Comparison of ENCODE assay signal across 9 cellular contexts in genomic region chr13:95403349-95404140, GRCh38.
DNase-seq lines count a peak whose midpoint lies in the region; ATAC-seq and TF ChIP-seq lines count a peak whose summit lies in the region.
"Had no signal": no experiment of that assay in that cellular context is flagged by ENCODE, and none has a peak within 500 bp of the region (broad histone marks: within the 10 kb centered on the region; RNA-seq: fewer than 3 reads in every experiment).

No MANE protein-coding gene starts in this region.

- TF ChIP-seq POLR2A in uterus (IDR thresholded peaks at IDR 0.05): no peak

- H3K9me3 Mint-ChIP-seq in activated T-cell treated with anti-CD3 and anti-CD28 coated beads, Interleukin-2, amount 50 U/mL, for 4 hours: no peaks in the 10 kb centered on the region

- H3K4me3 Mint-ChIP-seq in activated T-cell treated with anti-CD3 and anti-CD28 coated beads, Interleukin-2, amount 50 U/mL, for 4 hours: peak overlapping the region; percentile 92

- H3K27ac ChIP-seq in right cardiac atrium (ENCODE audit: low read length) (no peak overlapping the region), skin epidermis (no peak overlapping the region), uterus (no peak overlapping the region)
- H3K27ac ChIP-seq: SJSA1 had no signal

- no peaks in the 10 kb centered on the region for H3K36me3 ChIP-seq in uterus
- H3K36me3 ChIP-seq: SJSA1 had no signal

- H3K9me3 ChIP-seq in right cardiac atrium (ENCODE audit: control insufficient read depth, low read length) (no peaks in the 10 kb centered on the region), uterus (no peaks in the 10 kb centered on the region)
- H3K9me3 ChIP-seq: SJSA1 had no signal

- no peak for DNase-seq in activated T-cell treated with anti-CD3 and anti-CD28 coated beads, Interleukin-2, amount 50 U/mL, for 4 hours
- DNase-seq in right cardiac atrium: no peak
- DNase-seq in uterus: no peak
- no peak for DNase-seq in NOMO-1 (lab: John Stamatoyannopoulos, UW; ENCODE audit: unreplicated experiment in 2 of 2)
- no peak for DNase-seq in NCI-H1092 (lab: John Stamatoyannopoulos, UW)

- peaks cover 14% of the 10 kb centered on the region for H3K27me3 Mint-ChIP-seq in activated T-cell treated with anti-CD3 and anti-CD28 coated beads, Interleukin-2, amount 50 U/mL, for 4 hours (ENCODE audit: low read depth)

- ATAC-seq in GM18498 (IDR thresholded peaks at IDR 0.05; ENCODE audit: unreplicated experiment): peak; percentile 28
- peak; percentile 50 for ATAC-seq in HG02870 (IDR thresholded peaks at IDR 0.05; ENCODE audit: unreplicated experiment)
- peak; percentile 28 to 52 for ATAC-seq in activated T-cell treated with anti-CD3 and anti-CD28 coated beads, Interleukin-2, amount 50 U/mL, for 4 hours
- peak; percentile 32 to 33 for ATAC-seq in right cardiac atrium

- no peaks in the 10 kb centered on the region for H3K27me3 ChIP-seq in right cardiac atrium (ENCODE audit: control insufficient read depth, insufficient read depth)
- H3K27me3 ChIP-seq in uterus: no peaks in the 10 kb centered on the region
- H3K27me3 ChIP-seq: SJSA1 had no signal

- 24% methylated on average over 17 of the region's 17 CpGs for WGBS in right cardiac atrium

- no peaks in the 10 kb centered on the region for H3K4me1 ChIP-seq in right cardiac atrium (ENCODE audit: control insufficient read depth, insufficient read depth, low read length)
- no peaks in the 10 kb centered on the region for H3K4me1 ChIP-seq in uterus
- H3K4me1 ChIP-seq: SJSA1 had no signal

- H3K4me3 ChIP-seq in right cardiac atrium (ENCODE audit: low read length): peak overlapping the region; percentile 14
- H3K4me3 ChIP-seq in skin epidermis: peak overlapping the region in 6 of 7 experiments; percentile 7 to 34 (median 20)
- peak overlapping the region in 1 of 2 donors; percentile 5 for H3K4me3 ChIP-seq in uterus
- H3K4me3 ChIP-seq: SJSA1 had no signal

- H3K4me1 Mint-ChIP-seq in activated T-cell treated with anti-CD3 and anti-CD28 coated beads, Interleukin-2, amount 50 U/mL, for 4 hours (ENCODE audit: low read depth): peaks cover 8% of the 10 kb centered on the region

- H3K36me3 Mint-ChIP-seq in activated T-cell treated with anti-CD3 and anti-CD28 coated beads, Interleukin-2, amount 50 U/mL, for 4 hours (ENCODE audit: insufficient read depth): no peaks in the 10 kb centered on the region

- no peak for TF ChIP-seq CTCF in uterus (IDR thresholded peaks at IDR 0.05)

- intact Hi-C loops in right cardiac atrium (cut with DNase I) (loop anchor here (1.0 to 10.0 kb wide), 4 partner anchors 109 to 214 kb away; no protein-coding TSS in a partner anchor), uterus (cut with DNase I; ENCODE audit: low total_unique reads) (loop anchor here (5.0 kb wide), 1 partner anchor 211 kb away; no protein-coding TSS in a partner anchor)
